1 cellular context compared by ENCODE assay signal in the genomic region with DNA sequence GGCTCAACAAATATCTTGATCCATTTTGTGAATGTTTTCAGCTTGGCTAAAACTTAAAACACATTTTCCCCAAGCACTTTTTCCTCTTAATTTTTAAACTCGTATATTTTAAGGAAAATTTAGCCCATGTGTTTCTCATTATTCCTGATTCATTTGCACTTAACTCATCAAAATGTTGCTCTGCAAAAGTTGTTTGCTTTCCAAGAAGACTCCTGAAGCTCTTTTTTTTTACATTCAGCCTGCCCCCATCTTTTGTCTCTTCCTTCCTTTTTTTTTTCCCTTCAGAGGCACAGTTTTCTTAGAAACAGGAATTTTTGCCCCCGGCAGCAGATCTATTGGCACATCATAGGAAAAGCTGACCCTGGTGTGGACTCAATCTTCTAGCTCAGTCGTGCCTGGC.
TF ChIP-seq lines count a peak whose summit lies in the region.

No MANE protein-coding gene starts in this region.

TF ChIP-seq in GM23338, 12 proteins besides CTCF, POLR2A, EP300 and RAD21 (continued from another document):
- TF ChIP-seq REST (IDR thresholded peaks at IDR 0.05; ENCODE audit: unreplicated experiment) (no peak), NANOG (IDR thresholded peaks at IDR 0.05; ENCODE audit: borderline replicate concordance) (no peak), CREB1 (CRISPR knock-in tag; IDR thresholded peaks at IDR 0.05; ENCODE audit: low read depth) (no peak)
